8 cellular contexts compared by ENCODE assay signal in genomic region chr15:88894819-88895767, GRCh38. TPM values are rescaled to one million over a fixed set of nuclear protein-coding genes. Genes with fewer than 3 reads are reported as not detected.
A peak's percentile ranks its signal among the peaks of the same experiment; 100 is the strongest.
DNase-seq lines count a peak whose midpoint lies in the region; ATAC-seq lines count a peak whose summit lies in the region.

Gene HAPLN3, minus strand, starts transcription at chr15:88895544. Its CDS starts 8,246 bp downstream, at chr15:88887298.

- H3K36me3 ChIP-seq in muscle layer of colon (ENCODE audit: insufficient read depth, low read length) = no peaks in the 10 kb centered on the region

- peaks cover 14% of the 10 kb centered on the region for H3K36me3 Mint-ChIP-seq in activated CD4-positive, alpha-beta T cell treated with anti-CD3 and anti-CD28 coated beads, Interleukin-2, amount 10 ng/mL, durations not matched to agents 24 days and 14 days (ENCODE audit: low read depth)

- H3K27ac ChIP-seq in muscle layer of colon (ENCODE audit: low read depth, low read length) = no peak within 1 kb of the TSS

- H3K4me3 ChIP-seq in muscle layer of colon (ENCODE audit: low read depth in 1 of 2, low read length in 2 of 2) = peak within 1 kb of the TSS; percentile 23 to 26

- no peaks in the 10 kb centered on the region for H3K9me3 ChIP-seq in muscle layer of colon (ENCODE audit: low read length)

- ATAC-seq in GM18498 (IDR thresholded peaks at IDR 0.05; ENCODE audit: unreplicated experiment) = peak; percentile 42

- DNase-seq in HT-29 (ENCODE audit: low spot score) (peak; percentile 33), ecto neural progenitor cell (ENCODE audit: low spot score) (peak; percentile 64), DMS53 treated with DMSO at 0.1 percent for 48 hours (lab: John Stamatoyannopoulos, UW; ENCODE audit: unreplicated experiment) (no peak), NCI-H2029 (lab: John Stamatoyannopoulos, UW) (no peak)
- peak; percentile 90 for DNase-seq in activated CD4-positive, alpha-beta T cell treated with anti-CD3 and anti-CD28 coated beads, Interleukin-2, amount 10 ng/mL, durations not matched to agents 24 days and 14 days
- peak; percentile 61 for DNase-seq in stimulated activated naive CD4-positive, alpha-beta T cell treated with Interleukin-2 at 50 U/mL for 16 hours (lab: John Stamatoyannopoulos, UW)

- peak within 1 kb of the TSS; percentile 81 for H3K27ac Mint-ChIP-seq in activated CD4-positive, alpha-beta T cell treated with anti-CD3 and anti-CD28 coated beads, Interleukin-2, amount 10 ng/mL, durations not matched to agents 24 days and 14 days

- H3K9ac ChIP-seq in muscle layer of colon (ENCODE audit: low read length) = no peak within 1 kb of the TSS

- H3K4me3 Mint-ChIP-seq in activated CD4-positive, alpha-beta T cell treated with anti-CD3 and anti-CD28 coated beads, Interleukin-2, amount 10 ng/mL, durations not matched to agents 24 days and 14 days = peak within 1 kb of the TSS; percentile 85

- H3K27me3 ChIP-seq in muscle layer of colon (ENCODE audit: control insufficient read depth in 1 of 2, insufficient read depth in 2 of 2, low read length in 2 of 2) = peaks cover 0 to 39% of the 10 kb centered on the region in 2 donors

- no peaks in the 10 kb centered on the region for H3K9me3 Mint-ChIP-seq in activated CD4-positive, alpha-beta T cell treated with anti-CD3 and anti-CD28 coated beads, Interleukin-2, amount 10 ng/mL, durations not matched to agents 24 days and 14 days

- no peaks in the 10 kb centered on the region for H3K27me3 Mint-ChIP-seq in activated CD4-positive, alpha-beta T cell treated with anti-CD3 and anti-CD28 coated beads, Interleukin-2, amount 10 ng/mL, durations not matched to agents 24 days and 14 days

- peaks cover 26% of the 10 kb centered on the region for H3K4me1 ChIP-seq in muscle layer of colon (ENCODE audit: insufficient read depth, low read length)

- H3K4me1 Mint-ChIP-seq in activated CD4-positive, alpha-beta T cell treated with anti-CD3 and anti-CD28 coated beads, Interleukin-2, amount 10 ng/mL, durations not matched to agents 24 days and 14 days = peaks cover 29% of the 10 kb centered on the region

- intact Hi-C loops in activated CD4-positive, alpha-beta T cell treated with anti-CD3 and anti-CD28 coated beads, Interleukin-2, amount 10 ng/mL, durations not matched to agents 24 days and 14 days (cut with micrococcal nuclease) = loop anchor here (1.0 to 10.0 kb wide), 5 partner anchors 9 to 440 kb away; partner anchors contain the start of genes MFGE8 and POLG

RNA-seq across cellular contexts. Expression of gene HAPLN3, which starts in this region (rescaled TPM):
- 1.2 and 2.3 TPM in 2 replicates for total RNA-seq in HT-29 (2014; rRNA removed; shearing (Covaris generic))
- 76.6 and 77.0 TPM in 2 replicates for total RNA-seq in activated CD4-positive, alpha-beta T cell treated with anti-CD3 and anti-CD28 coated beads, Interleukin-2, amount 10 ng/mL, durations not matched to agents 24 days and 14 days

Comparison
In these comparisons a context has a peak if more than half of its experiments do, and no peak if none do; other contexts are left out.
1. RNA of gene HAPLN3 (total RNA-seq): 76.6 to 77.0 TPM in activated CD4-positive, alpha-beta T cell treated with anti-CD3 and anti-CD28 coated beads, Interleukin-2, amount 10 ng/mL, durations not matched to agents 24 days and 14 days; 1.2 to 2.3 TPM in HT-29; every median in the first group is over 10 times any median in the second.
2. DNase-seq: peak in HT-29 (single experiment), activated CD4-positive, alpha-beta T cell treated with anti-CD3 and anti-CD28 coated beads, Interleukin-2, amount 10 ng/mL, durations not matched to agents 24 days and 14 days (single experiment), ecto neural progenitor cell (single experiment) and stimulated activated naive CD4-positive, alpha-beta T cell treated with Interleukin-2 at 50 U/mL for 16 hours (single experiment); none in DMS53 treated with DMSO at 0.1 percent for 48 hours (single experiment) and NCI-H2029 (single experiment).